16 cellular contexts compared by ENCODE assay signal in the genomic region with DNA sequence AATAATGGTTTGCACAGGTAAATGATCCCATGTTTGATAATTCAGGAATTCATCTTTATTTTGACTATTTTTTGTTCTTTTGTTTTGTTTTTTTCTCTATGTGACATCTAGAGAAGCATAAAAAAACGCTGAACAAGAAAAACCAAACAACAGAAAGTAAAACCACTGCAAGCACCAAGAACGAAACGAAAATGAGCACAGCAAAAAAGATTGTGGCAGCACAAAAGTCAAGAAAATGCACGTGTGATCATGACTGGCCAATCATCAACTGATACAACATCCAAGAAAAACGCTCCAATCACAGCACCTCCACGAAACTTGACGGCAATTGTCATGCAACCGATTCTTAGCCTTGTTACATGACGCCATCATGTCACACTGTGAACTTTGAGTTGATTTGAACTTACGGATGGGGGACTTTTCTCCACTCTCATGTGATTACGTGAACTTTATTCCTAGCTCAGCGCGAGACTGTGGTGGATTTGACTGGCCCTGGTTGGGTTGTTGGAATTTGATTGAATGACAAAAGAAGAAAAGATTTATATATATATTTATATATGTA.
DNase-seq lines count a peak whose midpoint lies in the region; ATAC-seq, FAIRE-seq and TF ChIP-seq lines count a peak whose summit lies in the region.
"Had no signal": no experiment of that assay in that cellular context is flagged by ENCODE, and none has a peak within 500 bp of the region (broad histone marks: within the 10 kb centered on the region; RNA-seq: fewer than 3 reads in every experiment).

No MANE protein-coding gene starts in this region.

- H3K9me3 ChIP-seq in MM.1S (replicated peaks; ENCODE audit: insufficient read depth, low read length), result no peaks in the 10 kb centered on the region
- no peaks in the 10 kb centered on the region for H3K9me3 ChIP-seq in osteoblast (ENCODE audit: low read depth, low read length)
- H3K9me3 ChIP-seq: BLaER1, Caco-2 had no signal

- H4K20me1 ChIP-seq in MM.1S (ENCODE audit: insufficient read depth, low read length) (no peaks in the 10 kb centered on the region), osteoblast (ENCODE audit: insufficient read depth, low read length) (no peaks in the 10 kb centered on the region)
- H4K20me1 ChIP-seq: BLaER1 had no signal

- DNase-seq in GM12865 (ENCODE audit: low read depth) (peak; percentile 12), MM.1S (peak; percentile 67), coronary artery (ENCODE audit: low spot score) (peak; percentile 2), osteoblast (ENCODE audit: insufficient read length, low spot score, missing footprints) (peak; percentile 66), HUDEP-2 (lab: John Stamatoyannopoulos, UW; ENCODE audit: unreplicated experiment in 76 of 76) (no peak), left lobe of liver (ENCODE audit: low spot score) (no peak), RCC 7860 (ENCODE audit: low spot score) (no peak)
- DNase-seq: 8988T; AML-193; Caco-2; CD8-positive, alpha-beta memory T cell; DMS53; GF-D8 had no signal

- no peaks in the 10 kb centered on the region for H3K36me3 ChIP-seq in MM.1S (replicated peaks; ENCODE audit: insufficient read depth, low read length)
- no peaks in the 10 kb centered on the region for H3K36me3 ChIP-seq in osteoblast (ENCODE audit: insufficient read depth, low read length)
- H3K36me3 ChIP-seq: BLaER1 had no signal

- no peaks in the 10 kb centered on the region for H3F3A ChIP-seq in MM.1S (ENCODE audit: insufficient read depth, low read length)

- TF ChIP-seq CTCF in GM12865 (IDR thresholded peaks at IDR 0.05; ENCODE audit: insufficient read depth, low read depth, low read length, missing control alignments) (no peak), MM.1S (IDR thresholded peaks at IDR 0.05; ENCODE audit: low read length) (no peak), coronary artery (IDR thresholded peaks at IDR 0.05) (no peak), osteoblast (IDR thresholded peaks at IDR 0.05; ENCODE audit: extremely low read depth, low read depth, low read length) (no peak)

- H3K4me2 ChIP-seq in MM.1S (ENCODE audit: low read depth, low read length) (no peak overlapping the region; the same call in 1 of the 2 replicates), osteoblast (ENCODE audit: insufficient read depth, low read length) (no peak overlapping the region)
- H3K4me2 ChIP-seq: BLaER1, KMS-11 had no signal

- no peak for ATAC-seq in left lobe of liver
- ATAC-seq: HCT116 had no signal

- H3K9me2 ChIP-seq in MM.1S (replicated peaks; ENCODE audit: insufficient read depth, low read length), result no peaks in the 10 kb centered on the region

- no peaks in the 10 kb centered on the region for H3K4me1 ChIP-seq in MM.1S (ENCODE audit: low read length)
- no peaks in the 10 kb centered on the region for H3K4me1 ChIP-seq in osteoblast (ENCODE audit: insufficient read depth, low read length)
- H3K4me1 ChIP-seq: Caco-2 had no signal

- FAIRE-seq in RCC 7860 (lab: Jason Lieb, UNC), result no peak

- no peaks in the 10 kb centered on the region for H3K79me2 ChIP-seq in MM.1S (ENCODE audit: low read length)
- H3K79me2 ChIP-seq in osteoblast (ENCODE audit: insufficient read depth, low read length), result no peaks in the 10 kb centered on the region

- no peak overlapping the region for H3K4me3 ChIP-seq in GM12865 (ENCODE audit: low read depth, low read length)
- no peak overlapping the region for H3K4me3 ChIP-seq in MM.1S (ENCODE audit: low read length)
- H3K4me3 ChIP-seq in coronary artery, result no peak overlapping the region
- H3K4me3 ChIP-seq in osteoblast (ENCODE audit: insufficient read depth, low read length), result no peak overlapping the region
- H3K4me3 ChIP-seq: BLaER1 had no signal

- H2AFZ ChIP-seq in MM.1S (ENCODE audit: low read length) (0 out of 2 replicates have a peak overlapping the region, but pooled peaks have one; percentile 24), osteoblast (ENCODE audit: low read length) (no peak overlapping the region)

- no peaks in the 10 kb centered on the region for H3K27me3 ChIP-seq in MM.1S (replicated peaks; ENCODE audit: insufficient read depth, low read length)
- H3K27me3 ChIP-seq in osteoblast (ENCODE audit: insufficient read depth, low read length), result peaks cover 19% of the 10 kb centered on the region
- H3K27me3 ChIP-seq: BLaER1 had no signal

- H3K27ac ChIP-seq in MM.1S (ENCODE audit: low read length) (no peak overlapping the region), coronary artery (no peak overlapping the region), osteoblast (ENCODE audit: low read depth, low read length) (no peak overlapping the region)
- H3K27ac ChIP-seq: BLaER1, KMS-11 had no signal

- no peak overlapping the region for H3K9ac ChIP-seq in MM.1S (ENCODE audit: low read length)
- H3K9ac ChIP-seq: BLaER1, KMS-11 had no signal

Comparison
In these comparisons a context has a peak if more than half of its experiments do, and no peak if none do; other contexts are left out.
1. DNase-seq: peak in GM12865 (single experiment), MM.1S (single experiment), coronary artery (single experiment) and osteoblast (single experiment); none in HUDEP-2 (0 of 76), left lobe of liver (single experiment) and RCC 7860 (single experiment).